In genomic region chr13:79448413-79448812, GRCh38 we compare ENCODE assay signal across 1 cellular context.
TF ChIP-seq lines count a peak whose summit lies in the region.

No MANE protein-coding gene starts in this region.

TF ChIP-seq in SK-N-SH, 30 proteins besides CTCF, POLR2A, EP300 and RAD21 (continued from another document):
- no peak for TF ChIP-seq PBX3 (IDR thresholded peaks at IDR 0.05)
- TF ChIP-seq MXI1 (IDR thresholded peaks at IDR 0.05; ENCODE audit: low read depth, low read length) = no peak
- TF ChIP-seq RCOR1 (IDR thresholded peaks at IDR 0.05; ENCODE audit: low read length) = no peak
- no peak for TF ChIP-seq SMC3 (IDR thresholded peaks at IDR 0.05; ENCODE audit: low read depth, low read length)
- TF ChIP-seq MAX (IDR thresholded peaks at IDR 0.05; ENCODE audit: low read depth) = no peak
- TF ChIP-seq FOSL2 (IDR thresholded peaks at IDR 0.05; ENCODE audit: borderline replicate concordance, low read depth) = no peak
- TF ChIP-seq ELF1 (IDR thresholded peaks at IDR 0.05) = no peak
